Comparison of ENCODE assay signal across 1 cellular context in the genomic region with DNA sequence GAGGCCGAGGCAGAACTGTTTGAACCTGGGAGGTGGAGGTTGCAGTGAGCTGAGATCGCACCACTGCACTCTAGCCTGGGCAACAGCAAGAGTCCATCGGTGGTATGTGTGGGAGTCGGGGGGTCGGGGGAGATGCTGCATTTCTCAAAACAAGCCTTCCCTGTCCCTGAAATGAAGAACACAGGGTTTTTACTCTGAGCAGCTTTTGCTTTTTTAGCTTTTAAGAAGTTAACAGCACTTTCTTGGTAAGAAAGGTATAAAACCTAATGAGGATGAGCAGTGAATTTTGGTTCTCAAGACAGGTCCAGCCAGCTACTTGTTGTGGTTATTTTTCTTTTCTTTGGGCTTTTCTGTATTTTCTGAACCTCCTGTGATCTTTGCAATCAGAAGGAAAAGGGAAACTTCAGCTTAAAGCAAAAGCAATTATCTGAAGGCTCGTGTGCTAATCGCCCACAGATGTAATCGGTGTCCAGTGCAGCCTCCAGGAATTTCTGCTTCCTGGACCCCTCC.
A peak's percentile ranks its signal among the peaks of the same experiment; 100 is the strongest.
TF ChIP-seq lines count a peak whose summit lies in the region.

No MANE protein-coding gene starts in this region.

TF ChIP-seq in K562, 482 proteins besides CTCF, POLR2A, EP300 and RAD21 (continued from another document and continues in another):
- TF ChIP-seq, protein P1, sequence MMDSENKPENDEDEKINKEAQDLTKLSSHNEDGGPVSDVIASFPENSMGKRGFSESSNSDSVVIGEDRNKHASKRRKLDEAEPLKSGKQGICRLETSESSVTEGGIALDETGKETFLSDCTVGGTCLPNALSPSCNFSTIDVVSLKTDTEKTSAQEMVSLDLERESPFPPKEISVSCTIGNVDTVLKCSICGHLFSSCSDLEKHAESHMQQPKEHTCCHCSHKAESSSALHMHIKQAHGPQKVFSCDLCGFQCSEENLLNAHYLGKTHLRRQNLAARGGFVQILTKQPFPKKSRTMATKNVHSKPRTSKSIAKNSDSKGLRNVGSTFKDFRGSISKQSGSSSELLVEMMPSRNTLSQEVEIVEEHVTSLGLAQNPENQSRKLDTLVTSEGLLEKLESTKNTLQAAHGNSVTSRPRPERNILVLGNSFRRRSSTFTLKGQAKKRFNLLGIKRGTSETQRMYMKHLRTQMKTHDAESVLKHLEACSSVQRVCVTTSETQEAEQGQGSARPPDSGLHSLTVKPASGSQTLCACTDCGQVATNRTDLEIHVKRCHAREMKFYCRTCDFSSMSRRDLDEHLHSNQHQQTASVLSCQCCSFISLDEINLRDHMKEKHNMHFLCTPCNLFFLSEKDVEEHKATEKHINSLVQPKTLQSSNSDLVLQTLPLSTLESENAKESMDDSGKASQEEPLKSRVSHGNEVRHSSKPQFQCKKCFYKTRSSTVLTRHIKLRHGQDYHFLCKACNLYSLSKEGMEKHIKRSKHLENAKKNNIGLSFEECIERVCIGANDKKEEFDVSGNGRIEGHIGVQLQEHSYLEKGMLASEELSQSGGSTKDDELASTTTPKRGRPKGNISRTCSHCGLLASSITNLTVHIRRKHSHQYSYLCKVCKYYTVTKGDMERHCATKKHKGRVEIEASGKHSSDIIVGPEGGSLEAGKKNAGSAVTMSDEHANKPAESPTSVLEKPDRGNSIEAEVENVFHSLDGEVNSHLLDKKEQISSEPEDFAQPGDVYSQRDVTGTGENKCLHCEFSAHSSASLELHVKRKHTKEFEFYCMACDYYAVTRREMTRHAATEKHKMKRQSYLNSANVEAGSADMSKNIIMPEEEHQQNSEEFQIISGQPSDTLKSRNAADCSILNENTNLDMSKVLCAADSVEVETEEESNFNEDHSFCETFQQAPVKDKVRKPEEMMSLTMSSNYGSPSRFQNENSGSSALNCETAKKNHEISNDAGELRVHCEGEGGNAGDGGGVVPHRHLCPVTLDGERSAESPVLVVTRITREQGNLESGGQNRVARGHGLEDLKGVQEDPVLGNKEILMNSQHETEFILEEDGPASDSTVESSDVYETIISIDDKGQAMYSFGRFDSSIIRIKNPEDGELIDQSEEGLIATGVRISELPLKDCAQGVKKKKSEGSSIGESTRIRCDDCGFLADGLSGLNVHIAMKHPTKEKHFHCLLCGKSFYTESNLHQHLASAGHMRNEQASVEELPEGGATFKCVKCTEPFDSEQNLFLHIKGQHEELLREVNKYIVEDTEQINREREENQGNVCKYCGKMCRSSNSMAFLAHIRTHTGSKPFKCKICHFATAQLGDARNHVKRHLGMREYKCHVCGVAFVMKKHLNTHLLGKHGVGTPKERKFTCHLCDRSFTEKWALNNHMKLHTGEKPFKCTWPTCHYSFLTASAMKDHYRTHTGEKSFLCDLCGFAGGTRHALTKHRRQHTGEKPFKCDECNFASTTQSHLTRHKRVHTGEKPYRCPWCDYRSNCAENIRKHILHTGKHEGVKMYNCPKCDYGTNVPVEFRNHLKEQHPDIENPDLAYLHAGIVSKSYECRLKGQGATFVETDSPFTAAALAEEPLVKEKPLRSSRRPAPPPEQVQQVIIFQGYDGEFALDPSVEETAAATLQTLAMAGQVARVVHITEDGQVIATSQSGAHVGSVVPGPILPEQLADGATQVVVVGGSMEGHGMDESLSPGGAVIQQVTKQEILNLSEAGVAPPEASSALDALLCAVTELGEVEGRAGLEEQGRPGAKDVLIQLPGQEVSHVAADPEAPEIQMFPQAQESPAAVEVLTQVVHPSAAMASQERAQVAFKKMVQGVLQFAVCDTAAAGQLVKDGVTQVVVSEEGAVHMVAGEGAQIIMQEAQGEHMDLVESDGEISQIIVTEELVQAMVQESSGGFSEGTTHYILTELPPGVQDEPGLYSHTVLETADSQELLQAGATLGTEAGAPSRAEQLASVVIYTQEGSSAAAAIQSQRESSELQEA (IDR thresholded peaks at IDR 0.05; ENCODE audit: low read depth) = no peak
- TF ChIP-seq HDAC8 (tag; IDR thresholded peaks at IDR 0.05) (no peak), PHF8 (IDR thresholded peaks at IDR 0.05; ENCODE audit: borderline replicate concordance, low read length) (no peak), C11orf30 (IDR thresholded peaks at IDR 0.05; ENCODE audit: low read depth) (no peak), ZNF408 (CRISPR knock-in tag; IDR thresholded peaks at IDR 0.05; ENCODE audit: low read depth) (no peak), CBFA2T2 (conservative IDR thresholded peaks at IDR 0.05) (no peak), ZFP36 (IDR thresholded peaks at IDR 0.05; ENCODE audit: low read depth, low read length, partially characterized antibody) (no peak), CXXC5 (CRISPR knock-in tag; IDR thresholded peaks at IDR 0.05) (peak; percentile 40; the same call in 1 of the 2 replicates), HNRNPL (IDR thresholded peaks at IDR 0.05; ENCODE audit: low read depth, low read length) (no peak), CBFB (CRISPR knock-in tag; IDR thresholded peaks at IDR 0.05) (no peak), SAFB2 (IDR thresholded peaks at IDR 0.05; ENCODE audit: borderline replicate concordance, low read depth, low read length, severe bottlenecking) (no peak), RBBP5 (IDR thresholded peaks at IDR 0.05; ENCODE audit: borderline replicate concordance, insufficient read depth, low read length, poor library complexity, severe bottlenecking) (no peak), FOXJ3 (CRISPR knock-in tag; IDR thresholded peaks at IDR 0.05) (no peak), KDM4B (IDR thresholded peaks at IDR 0.05; ENCODE audit: borderline replicate concordance in 2 of 2, low read depth in 1 of 2) (no peak), ZNF174 (CRISPR knock-in tag; IDR thresholded peaks at IDR 0.05) (no peak), SNIP1 (IDR thresholded peaks at IDR 0.05; ENCODE audit: low read depth) (no peak)
- TF ChIP-seq, protein P2, sequence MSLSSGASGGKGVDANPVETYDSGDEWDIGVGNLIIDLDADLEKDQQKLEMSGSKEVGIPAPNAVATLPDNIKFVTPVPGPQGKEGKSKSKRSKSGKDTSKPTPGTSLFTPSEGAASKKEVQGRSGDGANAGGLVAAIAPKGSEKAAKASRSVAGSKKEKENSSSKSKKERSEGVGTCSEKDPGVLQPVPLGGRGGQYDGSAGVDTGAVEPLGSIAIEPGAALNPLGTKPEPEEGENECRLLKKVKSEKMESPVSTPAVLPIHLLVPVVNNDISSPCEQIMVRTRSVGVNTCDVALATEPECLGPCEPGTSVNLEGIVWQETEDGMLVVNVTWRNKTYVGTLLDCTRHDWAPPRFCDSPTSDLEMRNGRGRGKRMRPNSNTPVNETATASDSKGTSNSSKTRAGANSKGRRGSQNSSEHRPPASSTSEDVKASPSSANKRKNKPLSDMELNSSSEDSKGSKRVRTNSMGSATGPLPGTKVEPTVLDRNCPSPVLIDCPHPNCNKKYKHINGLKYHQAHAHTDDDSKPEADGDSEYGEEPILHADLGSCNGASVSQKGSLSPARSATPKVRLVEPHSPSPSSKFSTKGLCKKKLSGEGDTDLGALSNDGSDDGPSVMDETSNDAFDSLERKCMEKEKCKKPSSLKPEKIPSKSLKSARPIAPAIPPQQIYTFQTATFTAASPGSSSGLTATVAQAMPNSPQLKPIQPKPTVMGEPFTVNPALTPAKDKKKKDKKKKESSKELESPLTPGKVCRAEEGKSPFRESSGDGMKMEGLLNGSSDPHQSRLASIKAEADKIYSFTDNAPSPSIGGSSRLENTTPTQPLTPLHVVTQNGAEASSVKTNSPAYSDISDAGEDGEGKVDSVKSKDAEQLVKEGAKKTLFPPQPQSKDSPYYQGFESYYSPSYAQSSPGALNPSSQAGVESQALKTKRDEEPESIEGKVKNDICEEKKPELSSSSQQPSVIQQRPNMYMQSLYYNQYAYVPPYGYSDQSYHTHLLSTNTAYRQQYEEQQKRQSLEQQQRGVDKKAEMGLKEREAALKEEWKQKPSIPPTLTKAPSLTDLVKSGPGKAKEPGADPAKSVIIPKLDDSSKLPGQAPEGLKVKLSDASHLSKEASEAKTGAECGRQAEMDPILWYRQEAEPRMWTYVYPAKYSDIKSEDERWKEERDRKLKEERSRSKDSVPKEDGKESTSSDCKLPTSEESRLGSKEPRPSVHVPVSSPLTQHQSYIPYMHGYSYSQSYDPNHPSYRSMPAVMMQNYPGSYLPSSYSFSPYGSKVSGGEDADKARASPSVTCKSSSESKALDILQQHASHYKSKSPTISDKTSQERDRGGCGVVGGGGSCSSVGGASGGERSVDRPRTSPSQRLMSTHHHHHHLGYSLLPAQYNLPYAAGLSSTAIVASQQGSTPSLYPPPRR (CRISPR knock-in tag; IDR thresholded peaks at IDR 0.05; ENCODE audit: borderline replicate concordance) = no peak
- TF ChIP-seq, protein P3, sequence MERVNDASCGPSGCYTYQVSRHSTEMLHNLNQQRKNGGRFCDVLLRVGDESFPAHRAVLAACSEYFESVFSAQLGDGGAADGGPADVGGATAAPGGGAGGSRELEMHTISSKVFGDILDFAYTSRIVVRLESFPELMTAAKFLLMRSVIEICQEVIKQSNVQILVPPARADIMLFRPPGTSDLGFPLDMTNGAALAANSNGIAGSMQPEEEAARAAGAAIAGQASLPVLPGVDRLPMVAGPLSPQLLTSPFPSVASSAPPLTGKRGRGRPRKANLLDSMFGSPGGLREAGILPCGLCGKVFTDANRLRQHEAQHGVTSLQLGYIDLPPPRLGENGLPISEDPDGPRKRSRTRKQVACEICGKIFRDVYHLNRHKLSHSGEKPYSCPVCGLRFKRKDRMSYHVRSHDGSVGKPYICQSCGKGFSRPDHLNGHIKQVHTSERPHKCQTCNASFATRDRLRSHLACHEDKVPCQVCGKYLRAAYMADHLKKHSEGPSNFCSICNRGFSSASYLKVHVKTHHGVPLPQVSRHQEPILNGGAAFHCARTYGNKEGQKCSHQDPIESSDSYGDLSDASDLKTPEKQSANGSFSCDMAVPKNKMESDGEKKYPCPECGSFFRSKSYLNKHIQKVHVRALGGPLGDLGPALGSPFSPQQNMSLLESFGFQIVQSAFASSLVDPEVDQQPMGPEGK (CRISPR knock-in tag; IDR thresholded peaks at IDR 0.05; ENCODE audit: borderline replicate concordance) = no peak
- TF ChIP-seq, protein P4, sequence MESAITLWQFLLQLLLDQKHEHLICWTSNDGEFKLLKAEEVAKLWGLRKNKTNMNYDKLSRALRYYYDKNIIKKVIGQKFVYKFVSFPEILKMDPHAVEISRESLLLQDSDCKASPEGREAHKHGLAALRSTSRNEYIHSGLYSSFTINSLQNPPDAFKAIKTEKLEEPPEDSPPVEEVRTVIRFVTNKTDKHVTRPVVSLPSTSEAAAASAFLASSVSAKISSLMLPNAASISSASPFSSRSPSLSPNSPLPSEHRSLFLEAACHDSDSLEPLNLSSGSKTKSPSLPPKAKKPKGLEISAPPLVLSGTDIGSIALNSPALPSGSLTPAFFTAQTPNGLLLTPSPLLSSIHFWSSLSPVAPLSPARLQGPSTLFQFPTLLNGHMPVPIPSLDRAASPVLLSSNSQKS (CRISPR knock-in tag; IDR thresholded peaks at IDR 0.05) = no peak
- TF ChIP-seq, protein P5, sequence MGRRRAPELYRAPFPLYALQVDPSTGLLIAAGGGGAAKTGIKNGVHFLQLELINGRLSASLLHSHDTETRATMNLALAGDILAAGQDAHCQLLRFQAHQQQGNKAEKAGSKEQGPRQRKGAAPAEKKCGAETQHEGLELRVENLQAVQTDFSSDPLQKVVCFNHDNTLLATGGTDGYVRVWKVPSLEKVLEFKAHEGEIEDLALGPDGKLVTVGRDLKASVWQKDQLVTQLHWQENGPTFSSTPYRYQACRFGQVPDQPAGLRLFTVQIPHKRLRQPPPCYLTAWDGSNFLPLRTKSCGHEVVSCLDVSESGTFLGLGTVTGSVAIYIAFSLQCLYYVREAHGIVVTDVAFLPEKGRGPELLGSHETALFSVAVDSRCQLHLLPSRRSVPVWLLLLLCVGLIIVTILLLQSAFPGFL (CRISPR knock-in tag; IDR thresholded peaks at IDR 0.05) = no peak
